ENCODE assay signal across 7 cellular contexts in genomic region chrX:24395775-24396174, GRCh38. TPM values are rescaled to one million over a fixed set of nuclear protein-coding genes. Genes with fewer than 3 reads are reported as not detected.
DNase-seq lines count a peak whose midpoint lies in the region; ATAC-seq and FAIRE-seq lines count a peak whose summit lies in the region.

No MANE protein-coding gene starts in this region.

- no peak overlapping the region for H3K4me3 Mint-ChIP-seq in central memory CD8-positive, alpha-beta T cell
- H3K4me3 Mint-ChIP-seq in stimulated activated effector memory CD8-positive, alpha-beta T cell treated with anti-CD3 and anti-CD28 coated beads, Interleukin-12 subunit alpha, Interleukin-12 subunit beta, amount 100 ng/mL, for 72 hours: no peak overlapping the region

- no peaks in the 10 kb centered on the region for H3K4me1 Mint-ChIP-seq in central memory CD8-positive, alpha-beta T cell
- no peaks in the 10 kb centered on the region for H3K4me1 Mint-ChIP-seq in stimulated activated effector memory CD8-positive, alpha-beta T cell treated with anti-CD3 and anti-CD28 coated beads, Interleukin-12 subunit alpha, Interleukin-12 subunit beta, amount 100 ng/mL, for 72 hours

- DNase-seq in H4 (ENCODE audit: low spot score) (peak; percentile 72), NCI-H1436 (lab: John Stamatoyannopoulos, UW) (peak; percentile 52), T-helper 1 cell (peak in 4 of 5 donors; percentile 8 to 55 (median 28)), kidney glomerular epithelial cell (lab: John Stamatoyannopoulos, UW) (peak; percentile 61)
- DNase-seq in central memory CD8-positive, alpha-beta T cell (ENCODE audit: low spot score in 2 of 2): peak; percentile 15 to 44
- DNase-seq in stimulated activated effector memory CD8-positive, alpha-beta T cell treated with anti-CD3 and anti-CD28 coated beads, Interleukin-12 subunit alpha, Interleukin-12 subunit beta, amount 100 ng/mL, for 72 hours (ENCODE audit: low spot score in 2 of 2): peak; percentile 24 to 51

- FAIRE-seq in G401.6 (lab: Jason Lieb, UNC): peak; percentile 94

- no peak for ATAC-seq in central memory CD8-positive, alpha-beta T cell (replicated peaks; ENCODE audit: extremely low read depth, poor library complexity, severe bottlenecking)
- peak; percentile 76 for ATAC-seq in stimulated activated effector memory CD8-positive, alpha-beta T cell treated with anti-CD3 and anti-CD28 coated beads, Interleukin-12 subunit alpha, Interleukin-12 subunit beta, amount 100 ng/mL, for 72 hours

- peaks cover 26% of the 10 kb centered on the region for H3K27me3 Mint-ChIP-seq in central memory CD8-positive, alpha-beta T cell

- H3K36me3 Mint-ChIP-seq in central memory CD8-positive, alpha-beta T cell (ENCODE audit: insufficient read depth): no peaks in the 10 kb centered on the region
- no peaks in the 10 kb centered on the region for H3K36me3 Mint-ChIP-seq in stimulated activated effector memory CD8-positive, alpha-beta T cell treated with anti-CD3 and anti-CD28 coated beads, Interleukin-12 subunit alpha, Interleukin-12 subunit beta, amount 100 ng/mL, for 72 hours

- H3K27ac Mint-ChIP-seq in central memory CD8-positive, alpha-beta T cell (ENCODE audit: low read depth): no peak overlapping the region
- no peak overlapping the region for H3K27ac Mint-ChIP-seq in stimulated activated effector memory CD8-positive, alpha-beta T cell treated with anti-CD3 and anti-CD28 coated beads, Interleukin-12 subunit alpha, Interleukin-12 subunit beta, amount 100 ng/mL, for 72 hours

- H3K9me3 Mint-ChIP-seq in central memory CD8-positive, alpha-beta T cell: no peaks in the 10 kb centered on the region
- H3K9me3 Mint-ChIP-seq in stimulated activated effector memory CD8-positive, alpha-beta T cell treated with anti-CD3 and anti-CD28 coated beads, Interleukin-12 subunit alpha, Interleukin-12 subunit beta, amount 100 ng/mL, for 72 hours: no peaks in the 10 kb centered on the region

RNA-seq across cellular contexts. Expression of gene SUPT20HL1, which starts 35.3 kb away (rescaled TPM):
- total RNA-seq in H4 (2014; rRNA removed; shearing (Covaris generic)): not detected in 2 replicates
